In genomic region chr21:18356801-18357200, GRCh38 we compare ENCODE assay signal across 34 cellular contexts. TPM values are rescaled to one million over a fixed set of nuclear protein-coding genes. Genes with fewer than 3 reads are reported as not detected.
"Had no signal": no experiment of that assay in that cellular context is flagged by ENCODE, and none has a peak within 500 bp of the region (broad histone marks: within the 10 kb centered on the region; RNA-seq: fewer than 3 reads in every experiment).

No MANE protein-coding gene starts in this region.

- H3K27ac ChIP-seq: ascending aorta, cardiac muscle cell, VCaP had no signal

- DNase-seq: activated B cell treated with CpG ODN at 0.5 μM for 24 hours; activated CD4-positive, alpha-beta memory T cell treated with anti-CD3 and anti-CD28 coated beads for 36 hours; activated CD4-positive, alpha-beta T cell treated with anti-CD3 and anti-CD28 coated beads for 4 hours; activated CD4-positive, alpha-beta T cell treated with anti-CD3 and anti-CD28 coated beads, Interleukin-2, amount 10 ng/mL, durations not matched to agents 24 days and 14 days; activated CD4-positive, alpha-beta T cell treated with anti-CD3 and anti-CD28 coated beads, Interleukin-2, amount 50 U/mL, for 1 hour; activated CD4-positive, alpha-beta T cell treated with anti-CD3 and anti-CD28 coated beads, Interleukin-2, amount 50 U/mL, for 4 hours; activated CD4-positive, CD25-positive, alpha-beta regulatory T cell treated with anti-CD3 and anti-CD28 coated beads, Interleukin-2, amount 50 U/mL, for 72 hours; activated CD8-positive, alpha-beta memory T cell treated with anti-CD3 and anti-CD28 coated beads, Interleukin-2, amount 50 U/mL, for 4 hours; activated CD8-positive, alpha-beta T cell treated with anti-CD3 and anti-CD28 coated beads for 36 hours; activated effector memory CD4-positive, alpha-beta T cell treated with anti-CD3 and anti-CD28 coated beads, Interleukin-2, amount 50 U/mL, for 16 hours; activated gamma-delta T cell treated with Interleukin-2 at 50 U/mL for 16 hours; activated naive CD4-positive, alpha-beta T cell; activated naive CD4-positive, alpha-beta T cell treated with anti-CD3 and anti-CD28 coated beads for 36 hours; activated naive CD4-positive, alpha-beta T cell treated with anti-CD3 and anti-CD28 coated beads, Interleukin-2, amount 50 U/mL, for 16 hours; activated naive CD8-positive, alpha-beta T cell treated with anti-CD3 and anti-CD28 coated beads, Interleukin-2, amount 10 ng/mL, durations not matched to agents 7 days and 5 days; activated naive CD8-positive, alpha-beta T cell treated with anti-CD3 and anti-CD28 coated beads, Interleukin-2, amount 50 U/mL, for 24 hours; activated T-cell treated with anti-CD3 and anti-CD28 coated beads for 4 hours; activated T-cell treated with anti-CD3 and anti-CD28 coated beads, Interleukin-2, amount 50 U/mL, for 1 hour; activated T-cell treated with anti-CD3 and anti-CD28 coated beads, Interleukin-2, amount 50 U/mL, for 4 hours; activated T-cell treated with anti-CD3 and anti-CD28 coated beads, Interleukin-2, amount 50 U/mL, for 72 hours; amygdala; anterior cingulate cortex; caudate nucleus; cerebellar nuclear complex; T-helper 2 cell; T-helper 9 cell had no signal

- H3K9me3 ChIP-seq: ascending aorta had no signal

- H3K36me3 ChIP-seq: ascending aorta, cardiac muscle cell had no signal

- H3K4me3 ChIP-seq: ascending aorta, cardiac muscle cell had no signal

- H3K4me1 ChIP-seq: ascending aorta had no signal

- H3K27me3 ChIP-seq: ascending aorta, cardiac muscle cell had no signal

RNA-seq across cellular contexts. Expression of gene TMPRSS15, which starts 46.8 kb away (rescaled TPM):
- total RNA-seq: activated B cell treated with CpG ODN at 0.5 μM for 24 hours; activated CD4-positive, alpha-beta memory T cell treated with anti-CD3 and anti-CD28 coated beads for 36 hours; activated CD4-positive, alpha-beta T cell treated with anti-CD3 and anti-CD28 coated beads, Interleukin-2, amount 10 ng/mL, durations not matched to agents 24 days and 14 days; activated CD8-positive, alpha-beta memory T cell treated with anti-CD3 and anti-CD28 coated beads for 36 hours; activated CD8-positive, alpha-beta T cell treated with anti-CD3 and anti-CD28 coated beads for 36 hours; activated naive CD4-positive, alpha-beta T cell treated with anti-CD3 and anti-CD28 coated beads for 36 hours; activated naive CD8-positive, alpha-beta T cell treated with anti-CD3 and anti-CD28 coated beads, Interleukin-2, amount 10 ng/mL, durations not matched to agents 7 days and 5 days; activated T-cell treated with anti-CD3 and anti-CD28 coated beads, Interleukin-2, amount 50 U/mL, for 4 hours; activated T-cell treated with anti-CD3 and anti-CD28 coated beads, Interleukin-2, amount 50 U/mL, for 72 hours; activated T-helper 1 cell treated with anti-CD3 and anti-CD28 coated beads, Interleukin-12 subunit alpha, Interleukin-12 subunit beta, Interleukin-2, Interleukin-4 antibody, amounts not matched to agents 30 ng/mL and 10 ng/mL and 1 ng/mL, durations not matched to agents 14 hours and 24 hours and 36 hours; activated T-helper 17 cell treated with anti-CD3 and anti-CD28 coated beads, Interleukin-2, amount 50 U/mL, for 72 hours; ascending aorta; bronchial epithelial cell; cardiac muscle cell; chondrocyte had no signal
- polyA plus RNA-seq: cardiac muscle cell had no signal
